1 cellular context compared by ENCODE assay signal in genomic region chr19:11421607-11422098, GRCh38.
A peak's percentile ranks its signal among the peaks of the same experiment; 100 is the strongest.
TF ChIP-seq lines count a peak whose summit lies in the region.

No MANE protein-coding gene starts in this region.

TF ChIP-seq in GM12878, 131 proteins besides CTCF, POLR2A, EP300 and RAD21:
- TF ChIP-seq, protein P1, sequence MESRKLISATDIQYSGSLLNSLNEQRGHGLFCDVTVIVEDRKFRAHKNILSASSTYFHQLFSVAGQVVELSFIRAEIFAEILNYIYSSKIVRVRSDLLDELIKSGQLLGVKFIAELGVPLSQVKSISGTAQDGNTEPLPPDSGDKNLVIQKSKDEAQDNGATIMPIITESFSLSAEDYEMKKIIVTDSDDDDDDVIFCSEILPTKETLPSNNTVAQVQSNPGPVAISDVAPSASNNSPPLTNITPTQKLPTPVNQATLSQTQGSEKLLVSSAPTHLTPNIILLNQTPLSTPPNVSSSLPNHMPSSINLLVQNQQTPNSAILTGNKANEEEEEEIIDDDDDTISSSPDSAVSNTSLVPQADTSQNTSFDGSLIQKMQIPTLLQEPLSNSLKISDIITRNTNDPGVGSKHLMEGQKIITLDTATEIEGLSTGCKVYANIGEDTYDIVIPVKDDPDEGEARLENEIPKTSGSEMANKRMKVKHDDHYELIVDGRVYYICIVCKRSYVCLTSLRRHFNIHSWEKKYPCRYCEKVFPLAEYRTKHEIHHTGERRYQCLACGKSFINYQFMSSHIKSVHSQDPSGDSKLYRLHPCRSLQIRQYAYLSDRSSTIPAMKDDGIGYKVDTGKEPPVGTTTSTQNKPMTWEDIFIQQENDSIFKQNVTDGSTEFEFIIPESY (IDR thresholded peaks at IDR 0.05): 0 out of 2 replicates have a peak, but pooled peaks have one; percentile 46
- TF ChIP-seq ZNF622 (IDR thresholded peaks at IDR 0.05) (no peak), SMC3 (IDR thresholded peaks at IDR 0.05; ENCODE audit: borderline replicate concordance, low read length) (no peak), TCF3 (IDR thresholded peaks at IDR 0.05; ENCODE audit: borderline replicate concordance, insufficient read depth, low read depth, low read length) (no peak)
